1 cellular context compared by ENCODE assay signal in the genomic region with DNA sequence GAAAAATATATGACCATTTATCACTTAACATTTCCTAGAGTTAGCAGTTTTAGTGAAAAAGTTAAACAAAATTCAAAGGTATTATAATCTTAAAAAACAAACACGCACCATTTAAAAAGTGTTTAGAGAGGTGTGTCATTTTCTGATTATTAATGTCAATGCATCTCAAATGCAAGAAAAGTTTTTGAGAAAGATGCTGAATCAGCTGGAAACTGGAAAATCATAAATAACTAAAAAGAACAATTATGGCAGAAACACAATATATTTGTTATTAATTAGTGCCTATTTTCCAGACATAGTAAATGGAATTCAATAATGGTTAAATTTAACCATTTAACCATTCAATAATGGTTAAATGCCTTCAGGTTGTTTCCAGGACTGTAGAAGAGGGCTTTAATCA.
TF ChIP-seq lines count a peak whose summit lies in the region.

No MANE protein-coding gene starts in this region.

TF ChIP-seq in H1, 55 proteins besides CTCF, POLR2A, EP300 and RAD21 (continued from another document):
- TF ChIP-seq, protein P1, sequence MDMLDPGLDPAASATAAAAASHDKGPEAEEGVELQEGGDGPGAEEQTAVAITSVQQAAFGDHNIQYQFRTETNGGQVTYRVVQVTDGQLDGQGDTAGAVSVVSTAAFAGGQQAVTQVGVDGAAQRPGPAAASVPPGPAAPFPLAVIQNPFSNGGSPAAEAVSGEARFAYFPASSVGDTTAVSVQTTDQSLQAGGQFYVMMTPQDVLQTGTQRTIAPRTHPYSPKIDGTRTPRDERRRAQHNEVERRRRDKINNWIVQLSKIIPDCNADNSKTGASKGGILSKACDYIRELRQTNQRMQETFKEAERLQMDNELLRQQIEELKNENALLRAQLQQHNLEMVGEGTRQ (IDR thresholded peaks at IDR 0.05; ENCODE audit: low read length), result no peak
- peak; percentile 33; the same call in 1 of the 2 replicates for TF ChIP-seq MAFK (IDR thresholded peaks at IDR 0.05; ENCODE audit: low read depth, low read length)
